Comparison of ENCODE assay signal across 21 cellular contexts in genomic region chr19:48487544-48487943, GRCh38. TPM values are rescaled to one million over a fixed set of nuclear protein-coding genes. Genes with fewer than 3 reads are reported as not detected.
DNase-seq lines count a peak whose midpoint lies in the region; ATAC-seq, FAIRE-seq and TF ChIP-seq lines count a peak whose summit lies in the region.
"Had no signal": no experiment of that assay in that cellular context is flagged by ENCODE, and none has a peak within 500 bp of the region (broad histone marks: within the 10 kb centered on the region; RNA-seq: fewer than 3 reads in every experiment).

No MANE protein-coding gene starts in this region.

- in situ Hi-C loops in HepG2 (cut with HindIII; ENCODE audit: extremely low pct_ligation_motif_present, low pct_unique_long_range_greater_than_20kb): no loop called here
- in situ Hi-C loops in GM13976 (cut with MboI; ENCODE audit: low sequenced_read_pairs, unreplicated experiment): no loop called here

- H3K36me3 Mint-ChIP-seq in osteocyte (ENCODE audit: unreplicated experiment): no peaks in the 10 kb centered on the region
- H3K36me3 Mint-ChIP-seq: T-cell had no signal

- TF ChIP-seq POLR2A in HepG2 (IDR thresholded peaks at IDR 0.05; ENCODE audit: insufficient read depth in 1 of 2, low read depth in 2 of 2, low read length in 2 of 2) (no peak), right lobe of liver (IDR thresholded peaks at IDR 0.05) (no peak)

- 0 out of 2 replicates have a peak, but pooled peaks have one; percentile 8 for TF ChIP-seq CTCF in HepG2 (CRISPR knock-in tag; IDR thresholded peaks at IDR 0.05)
- no peak for TF ChIP-seq CTCF in right lobe of liver (IDR thresholded peaks at IDR 0.05)
- TF ChIP-seq CTCF in osteocyte (IDR thresholded peaks at IDR 0.05): no peak
- TF ChIP-seq CTCF in GM13976 (IDR thresholded peaks at IDR 0.05; ENCODE audit: borderline replicate concordance, control extremely low read depth, extremely low read depth, insufficient read depth, missing control alignments): no peak

- WGBS in HepG2 (ENCODE audit: low lambda C conversion rate): 19% methylated on average over 6 of the region's 6 CpGs
- 75% methylated on average over 5 of the region's 6 CpGs for WGBS in right lobe of liver (ENCODE audit: insufficient coverage, low coverage, low lambda C conversion rate, missing lambda C conversion rate)

- POLR2A ChIA-PET in HepG2 (lab: Yijun Ruan, JAX): interaction anchor here (0.6 to 2.1 kb wide), 9 partner anchors 8 to 132 kb away, joined by 3 to 11 read pairs (median 6); partner anchors contain the start of genes RPL18, SPHK2, SYNGR4 and TMEM143

- ATAC-seq in HepG2 (peak; percentile 45), right lobe of liver (no peak)
- ATAC-seq: activated T-cell treated with anti-CD3 and anti-CD28 coated beads, Interleukin-2, amount 50 U/mL, for 72 hours; T-cell had no signal

- no peak overlapping the region for H2AFZ ChIP-seq in HepG2 (ENCODE audit: low read length)

- H3K9me3 Mint-ChIP-seq in osteocyte (ENCODE audit: unreplicated experiment): no peaks in the 10 kb centered on the region
- H3K9me3 Mint-ChIP-seq: activated CD4-positive, alpha-beta memory T cell treated with anti-CD3 and anti-CD28 coated beads, Interleukin-2, amount 10 ng/mL, durations not matched to agents 7 days and 5 days; activated T-cell treated with anti-CD3 and anti-CD28 coated beads, Interleukin-2, amount 50 U/mL, for 72 hours; endodermal cell; T-cell had no signal

- TF ChIP-seq EP300 in HepG2 (IDR thresholded peaks at IDR 0.05; ENCODE audit: low read depth in 2 of 2, low read length in 2 of 2): peak in 1 of 2 experiments; percentile 16; a peak in 1 of 4 replicates
- TF ChIP-seq EP300 in HepG2 (CRISPR knock-in tag; IDR thresholded peaks at IDR 0.05; ENCODE audit: borderline replicate concordance): no peak

- H3K4me1 ChIP-seq in HepG2 (ENCODE audit: insufficient read depth, low read length): peaks cover 40% of the 10 kb centered on the region
- no peaks in the 10 kb centered on the region for H3K4me1 ChIP-seq in right lobe of liver

- H3K27ac ChIP-seq in HepG2 (ENCODE audit: extremely low read length, insufficient read depth, low read length) (no peak overlapping the region), right lobe of liver (no peak overlapping the region), epithelial cell of prostate (peak overlapping the region; percentile 91)
- H3K27ac ChIP-seq: psoas muscle, VCaP had no signal

- H3K4me1 Mint-ChIP-seq in osteocyte (ENCODE audit: unreplicated experiment): peaks cover 36% of the 10 kb centered on the region

- H3K79me2 ChIP-seq in HepG2 (ENCODE audit: insufficient read depth, low read length): no peaks in the 10 kb centered on the region

- CTCF ChIA-PET in HepG2 (lab: Yijun Ruan, JAX; ENCODE audit: low intra/inter-chr PET ratio, low total read pairs): interaction anchor here (1.5 kb wide), 1 partner anchor 97 kb away, joined by 6 read pairs; no protein-coding TSS in a partner anchor

- peak overlapping the region; percentile 13 for H3K27ac Mint-ChIP-seq in osteocyte (ENCODE audit: unreplicated experiment)
- H3K27ac Mint-ChIP-seq: activated CD4-positive, alpha-beta memory T cell treated with anti-CD3 and anti-CD28 coated beads, Interleukin-2, amount 10 ng/mL, durations not matched to agents 7 days and 5 days; activated T-cell treated with anti-CD3 and anti-CD28 coated beads, Interleukin-2, amount 50 U/mL, for 72 hours; endodermal cell; T-cell had no signal

- no TSS peak for BruUV-seq in HepG2 (replicated peaks; lab: Mats Ljungman, UMichigan)

- FAIRE-seq in HepG2 (lab: Jason Lieb, UNC): peak; percentile 30

- peak overlapping the region; percentile 67 for H3K4me2 ChIP-seq in HepG2 (ENCODE audit: low read depth, low read length)

- H3K4me3 ChIP-seq in HepG2 (replicated peaks in 1 of 3; ENCODE audit: insufficient read depth in 1 of 3, low read depth in 2 of 3, low read length in 3 of 3): peak overlapping the region in 1 of 3 experiments; percentile 27; a peak in 1 of 6 replicates
- H3K4me3 ChIP-seq in right lobe of liver: no peak overlapping the region
- H3K4me3 ChIP-seq: HAP-1, psoas muscle had no signal

- no peak for TF ChIP-seq RAD21 in HepG2 (CRISPR knock-in tag; IDR thresholded peaks at IDR 0.05)

- H3K36me3 ChIP-seq in HepG2 (replicated peaks in 1 of 2; ENCODE audit: control insufficient read depth in 1 of 2, insufficient read depth in 2 of 2, low read length in 2 of 2) (no peaks in the 10 kb centered on the region), right lobe of liver (no peaks in the 10 kb centered on the region)
- H3K36me3 ChIP-seq: HAP-1 had no signal

- no peak overlapping the region for H3K4me3 Mint-ChIP-seq in osteocyte (ENCODE audit: unreplicated experiment)
- H3K4me3 Mint-ChIP-seq: activated CD4-positive, alpha-beta memory T cell treated with anti-CD3 and anti-CD28 coated beads, Interleukin-2, amount 10 ng/mL, durations not matched to agents 7 days and 5 days; activated T-cell treated with anti-CD3 and anti-CD28 coated beads, Interleukin-2, amount 50 U/mL, for 72 hours; endodermal cell; T-cell had no signal

- intact Hi-C loops in HepG2 (cut with micrococcal nuclease; ENCODE audit: unreplicated experiment): no loop called here
- intact Hi-C loops in right lobe of liver (cut with DNase I): no loop called here

- no peaks in the 10 kb centered on the region for H4K20me1 ChIP-seq in HepG2 (ENCODE audit: insufficient read depth, low read length)

- DNase-seq in HepG2 (ENCODE audit: low spot score) (peak; percentile 31), right lobe of liver (no peak), epithelial cell of prostate (ENCODE audit: low read depth, low spot score) (no peak), osteocyte (ENCODE audit: extremely low spot score, unreplicated experiment) (no peak), NCI-H1417 treated with DMSO at 0.1 percent for 48 hours (lab: John Stamatoyannopoulos, UW) (no peak), NCI-H446 treated with DMSO at 0.1 percent for 48 hours (lab: John Stamatoyannopoulos, UW) (no peak), foreskin melanocyte (no peak), GM13976 (ENCODE audit: low spot score) (no peak)
- DNase-seq: activated CD4-positive, alpha-beta memory T cell treated with anti-CD3 and anti-CD28 coated beads, Interleukin-2, amount 10 ng/mL, durations not matched to agents 7 days and 5 days; activated T-cell treated with anti-CD3 and anti-CD28 coated beads, Interleukin-2, amount 50 U/mL, for 72 hours; endodermal cell; glutamatergic neuron; MM.1S; NCI-H2029 treated with DMSO at 0.1 percent for 48 hours; NCI-H526; stimulated activated CD4-positive, alpha-beta T cell treated with anti-CD3 and anti-CD28 coated beads, Interleukin-2, amount 100 ng/mL, for 48 hours; stimulated activated CD8-positive, alpha-beta memory T cell treated with anti-CD3 and anti-CD28 coated beads, Interleukin-4, amount 100 ng/mL, for 48 hours; T-cell had no signal

- no peaks in the 10 kb centered on the region for H3K9me3 ChIP-seq in HepG2 (ENCODE audit: low read length)
- no peaks in the 10 kb centered on the region for H3K9me3 ChIP-seq in right lobe of liver
- H3K9me3 ChIP-seq: HAP-1, psoas muscle had no signal

- H3K9ac ChIP-seq in HepG2 (ENCODE audit: insufficient read depth, low read depth, low read length): no peak overlapping the region; the same call in 1 of the 2 replicates

- no peaks in the 10 kb centered on the region for H3K27me3 ChIP-seq in HepG2 (ENCODE audit: control insufficient read depth in 1 of 2, insufficient read depth in 2 of 2, low read length in 2 of 2)
- no peaks in the 10 kb centered on the region for H3K27me3 ChIP-seq in right lobe of liver

- H3K27me3 Mint-ChIP-seq in osteocyte (ENCODE audit: unreplicated experiment): no peaks in the 10 kb centered on the region

RNA-seq across cellular contexts. Expression of gene CYTH2, which starts 18.4 kb away (rescaled TPM):
- 9.6 and 16.5 TPM in 2 replicates for total RNA-seq in HepG2 (2016; rRNA removed; fragmentation: Illumina TruSeq; extraction: Trizol)
- total RNA-seq in HepG2 (2016; cell fraction: cytosol; rRNA removed; fragmentation: Illumina TruSeq; extraction: Trizol; ENCODE audit: low read depth): 2.8 and 3.0 TPM in 2 replicates
- 8.4 and 15.9 TPM in 2 replicates for total RNA-seq in HepG2 (2016; cell fraction: insoluble cytoplasmic fraction; rRNA removed; fragmentation: Illumina TruSeq; extraction: Trizol)
- 4.9 and 7.0 TPM in 2 replicates for total RNA-seq in HepG2 (2016; cell fraction: membrane; rRNA removed; fragmentation: Illumina TruSeq; extraction: Trizol)
- total RNA-seq in HepG2 (2016; cell fraction: nucleus; rRNA removed; fragmentation: Illumina TruSeq; extraction: Trizol): 16.4 and 17.2 TPM in 2 replicates
- polyA plus RNA-seq in HepG2 (2011; rRNA removed): 39.3 and 48.3 TPM in 2 replicates
- polyA plus RNA-seq in HepG2 (2011; cell fraction: cytosol; rRNA removed): 18.2 and 20.7 TPM in 2 replicates
- polyA plus RNA-seq in HepG2 (2011; cell fraction: nucleus; rRNA removed): 185 and 188 TPM in 2 replicates
- polyA plus RNA-seq in HepG2 (2012): 26.4 and 29.2 TPM in 2 replicates
- 3.2 and 3.5 TPM in 2 replicates for polyA plus RNA-seq in HepG2 (2016; cell fraction: cytosol; fragmentation: Illumina TruSeq; extraction: Trizol; ENCODE audit: low read depth)
- 14.6 and 14.8 TPM in 2 replicates for polyA plus RNA-seq in HepG2 (2016; cell fraction: insoluble cytoplasmic fraction; fragmentation: Illumina TruSeq; extraction: Trizol; ENCODE audit: low read depth)
- 6.2 and 6.8 TPM in 2 replicates for polyA plus RNA-seq in HepG2 (2016; cell fraction: membrane; fragmentation: Illumina TruSeq; extraction: Trizol; ENCODE audit: low read depth)
- 61.4 and 71.7 TPM in 2 replicates for polyA plus RNA-seq in HepG2 (2016; cell fraction: nucleus; fragmentation: Illumina TruSeq; extraction: Trizol; ENCODE audit: insufficient read depth, low read depth)
- polyA minus RNA-seq in HepG2 (2011; rRNA and poly(A)+ RNA removed; ENCODE audit: low replicate concordance): 37.0 and 50.0 TPM in 2 replicates
- 7.5 and 8.4 TPM in 2 replicates for polyA minus RNA-seq in HepG2 (2011; cell fraction: cytosol; rRNA and poly(A)+ RNA removed)
- polyA minus RNA-seq in HepG2 (2011; cell fraction: nucleus; rRNA and poly(A)+ RNA removed): 37.6 and 43.0 TPM in 2 replicates
- total RNA-seq in right lobe of liver: 10 to 100 TPM in 5 of 6 experiments, 1 to 10 TPM in 1; 7.7 to 22.7 (median 13.5) TPM
- 92.1 and 107 TPM in 2 replicates for total RNA-seq in osteocyte

RNA-seq across cellular contexts. Expression of gene LMTK3, which starts 24.1 kb away (rescaled TPM):
- total RNA-seq in HepG2 (2016; rRNA removed; fragmentation: Illumina TruSeq; extraction: Trizol): 0.22 and 0.29 TPM in 2 replicates
- total RNA-seq in HepG2 (2016; cell fraction: cytosol; rRNA removed; fragmentation: Illumina TruSeq; extraction: Trizol; ENCODE audit: low read depth): 0.10 and 0.18 TPM in 2 replicates
- total RNA-seq in HepG2 (2016; cell fraction: insoluble cytoplasmic fraction; rRNA removed; fragmentation: Illumina TruSeq; extraction: Trizol): 0.27 and 0.45 TPM in 2 replicates
- total RNA-seq in HepG2 (2016; cell fraction: membrane; rRNA removed; fragmentation: Illumina TruSeq; extraction: Trizol): 0.09 and 0.21 TPM in 2 replicates
- total RNA-seq in HepG2 (2016; cell fraction: nucleus; rRNA removed; fragmentation: Illumina TruSeq; extraction: Trizol): 0.38 and 0.47 TPM in 2 replicates
- polyA plus RNA-seq in HepG2 (2011; rRNA removed): 0.18 and 0.30 TPM in 2 replicates
- polyA plus RNA-seq in HepG2 (2011; cell fraction: cytosol; rRNA removed): 0.10 and 0.19 TPM in 2 replicates
- polyA plus RNA-seq in HepG2 (2011; cell fraction: nucleus; rRNA removed): 1.7 and 2.2 TPM in 2 replicates
- 1.6 and 2.0 TPM in 2 replicates for polyA plus RNA-seq in HepG2 (2012)
- 0.05 and 0.07 TPM in 2 replicates for polyA plus RNA-seq in HepG2 (2016; cell fraction: cytosol; fragmentation: Illumina TruSeq; extraction: Trizol; ENCODE audit: low read depth)
- 0.45 and 0.47 TPM in 2 replicates for polyA plus RNA-seq in HepG2 (2016; cell fraction: insoluble cytoplasmic fraction; fragmentation: Illumina TruSeq; extraction: Trizol; ENCODE audit: low read depth)
- 0.09 and 0.14 TPM in 2 replicates for polyA plus RNA-seq in HepG2 (2016; cell fraction: membrane; fragmentation: Illumina TruSeq; extraction: Trizol; ENCODE audit: low read depth)
- polyA plus RNA-seq in HepG2 (2016; cell fraction: nucleus; fragmentation: Illumina TruSeq; extraction: Trizol; ENCODE audit: insufficient read depth, low read depth): 1.5 and 1.6 TPM in 2 replicates
- 0.16 and 0.23 TPM in 2 replicates for polyA minus RNA-seq in HepG2 (2011; rRNA and poly(A)+ RNA removed; ENCODE audit: low replicate concordance)
- 0.18 and 0.69 TPM in 2 replicates for polyA minus RNA-seq in HepG2 (2011; cell fraction: cytosol; rRNA and poly(A)+ RNA removed)
- 0.25 and 0.39 TPM in 2 replicates for polyA minus RNA-seq in HepG2 (2011; cell fraction: nucleus; rRNA and poly(A)+ RNA removed)
- under 1 TPM in 5 of 6 experiments, not detected in 1; 0.09 to 0.31 (median 0.12) TPM for total RNA-seq in right lobe of liver
- 0.32 and 0.39 TPM in 2 replicates for total RNA-seq in osteocyte

RNA-seq across cellular contexts. Expression of gene KCNJ14, which starts 32.2 kb away (rescaled TPM):
- total RNA-seq in HepG2 (2016; rRNA removed; fragmentation: Illumina TruSeq; extraction: Trizol): 0.17 and 0.20 TPM in 2 replicates
- 0.09 TPM in 1 of 2 replicates, not detected in the other for total RNA-seq in HepG2 (2016; cell fraction: cytosol; rRNA removed; fragmentation: Illumina TruSeq; extraction: Trizol; ENCODE audit: low read depth)
- total RNA-seq in HepG2 (2016; cell fraction: insoluble cytoplasmic fraction; rRNA removed; fragmentation: Illumina TruSeq; extraction: Trizol): 0.15 and 0.19 TPM in 2 replicates
- 0.10 and 0.15 TPM in 2 replicates for total RNA-seq in HepG2 (2016; cell fraction: membrane; rRNA removed; fragmentation: Illumina TruSeq; extraction: Trizol)
- total RNA-seq in HepG2 (2016; cell fraction: nucleus; rRNA removed; fragmentation: Illumina TruSeq; extraction: Trizol): 0.25 and 0.43 TPM in 2 replicates
- 0.46 and 0.51 TPM in 2 replicates for polyA plus RNA-seq in HepG2 (2011; rRNA removed)
- polyA plus RNA-seq in HepG2 (2011; cell fraction: cytosol; rRNA removed): 0.14 and 0.17 TPM in 2 replicates
- 3.1 and 3.8 TPM in 2 replicates for polyA plus RNA-seq in HepG2 (2011; cell fraction: nucleus; rRNA removed)
- polyA plus RNA-seq in HepG2 (2012): 0.72 and 0.89 TPM in 2 replicates
- polyA plus RNA-seq in HepG2 (2016; cell fraction: cytosol; fragmentation: Illumina TruSeq; extraction: Trizol; ENCODE audit: low read depth): 0.03 TPM in 1 of 2 replicates, not detected in the other
- 0.05 and 0.12 TPM in 2 replicates for polyA plus RNA-seq in HepG2 (2016; cell fraction: insoluble cytoplasmic fraction; fragmentation: Illumina TruSeq; extraction: Trizol; ENCODE audit: low read depth)
- 0.11 TPM in 1 of 2 replicates, not detected in the other for polyA plus RNA-seq in HepG2 (2016; cell fraction: membrane; fragmentation: Illumina TruSeq; extraction: Trizol; ENCODE audit: low read depth)
- 0.65 and 0.97 TPM in 2 replicates for polyA plus RNA-seq in HepG2 (2016; cell fraction: nucleus; fragmentation: Illumina TruSeq; extraction: Trizol; ENCODE audit: insufficient read depth, low read depth)
- 3.6 TPM in 2 replicates for polyA minus RNA-seq in HepG2 (2011; rRNA and poly(A)+ RNA removed; ENCODE audit: low replicate concordance)
- 0.20 and 0.35 TPM in 2 replicates for polyA minus RNA-seq in HepG2 (2011; cell fraction: cytosol; rRNA and poly(A)+ RNA removed)
- 2.0 and 2.4 TPM in 2 replicates for polyA minus RNA-seq in HepG2 (2011; cell fraction: nucleus; rRNA and poly(A)+ RNA removed)
- under 1 TPM; 0.22 to 0.44 (median 0.31) TPM for total RNA-seq in right lobe of liver
- total RNA-seq in osteocyte: 0.86 and 1.6 TPM in 2 replicates

RNA-seq across cellular contexts. Expression of gene GRWD1, which starts 41.8 kb away (rescaled TPM):
- total RNA-seq in HepG2 (2016; rRNA removed; fragmentation: Illumina TruSeq; extraction: Trizol) (46.6 and 52.3 TPM in 2 replicates), right lobe of liver (10 to 100 TPM; 14.7 to 31.0 (median 17.6) TPM), osteocyte (36.2 and 38.4 TPM in 2 replicates)
- 5.2 and 5.4 TPM in 2 replicates for total RNA-seq in HepG2 (2016; cell fraction: cytosol; rRNA removed; fragmentation: Illumina TruSeq; extraction: Trizol; ENCODE audit: low read depth)
- 41.4 and 47.5 TPM in 2 replicates for total RNA-seq in HepG2 (2016; cell fraction: insoluble cytoplasmic fraction; rRNA removed; fragmentation: Illumina TruSeq; extraction: Trizol)
- total RNA-seq in HepG2 (2016; cell fraction: membrane; rRNA removed; fragmentation: Illumina TruSeq; extraction: Trizol): 11.1 and 15.5 TPM in 2 replicates
- total RNA-seq in HepG2 (2016; cell fraction: nucleus; rRNA removed; fragmentation: Illumina TruSeq; extraction: Trizol): 19.7 and 21.0 TPM in 2 replicates
- polyA plus RNA-seq in HepG2 (2011; rRNA removed): 10.8 and 13.4 TPM in 2 replicates
- polyA plus RNA-seq in HepG2 (2011; cell fraction: cytosol; rRNA removed): 10.4 and 13.0 TPM in 2 replicates
- 13.4 and 14.2 TPM in 2 replicates for polyA plus RNA-seq in HepG2 (2011; cell fraction: nucleus; rRNA removed)
- 13.3 and 14.3 TPM in 2 replicates for polyA plus RNA-seq in HepG2 (2012)
- polyA plus RNA-seq in HepG2 (2016; cell fraction: cytosol; fragmentation: Illumina TruSeq; extraction: Trizol; ENCODE audit: low read depth): 4.1 and 4.4 TPM in 2 replicates
- 36.7 and 46.2 TPM in 2 replicates for polyA plus RNA-seq in HepG2 (2016; cell fraction: insoluble cytoplasmic fraction; fragmentation: Illumina TruSeq; extraction: Trizol; ENCODE audit: low read depth)
- polyA plus RNA-seq in HepG2 (2016; cell fraction: membrane; fragmentation: Illumina TruSeq; extraction: Trizol; ENCODE audit: low read depth): 5.9 and 7.9 TPM in 2 replicates
- polyA plus RNA-seq in HepG2 (2016; cell fraction: nucleus; fragmentation: Illumina TruSeq; extraction: Trizol; ENCODE audit: insufficient read depth, low read depth): 23.1 and 26.5 TPM in 2 replicates
- 25.6 and 30.2 TPM in 2 replicates for polyA minus RNA-seq in HepG2 (2011; rRNA and poly(A)+ RNA removed; ENCODE audit: low replicate concordance)
- polyA minus RNA-seq in HepG2 (2011; cell fraction: cytosol; rRNA and poly(A)+ RNA removed): 12.1 and 17.9 TPM in 2 replicates
- polyA minus RNA-seq in HepG2 (2011; cell fraction: nucleus; rRNA and poly(A)+ RNA removed): 13.7 and 20.3 TPM in 2 replicates
